9 cellular contexts compared by ENCODE assay signal in genomic region chr15:58077427-58077826, GRCh38. TPM values are rescaled to one million over a fixed set of nuclear protein-coding genes. Genes with fewer than 3 reads are reported as not detected.
DNase-seq lines count a peak whose midpoint lies in the region; ATAC-seq and TF ChIP-seq lines count a peak whose summit lies in the region.
"Had no signal": no experiment of that assay in that cellular context is flagged by ENCODE, and none has a peak within 500 bp of the region (broad histone marks: within the 10 kb centered on the region; RNA-seq: fewer than 3 reads in every experiment).

No MANE protein-coding gene starts in this region.

- TF ChIP-seq POLR2A in gastroesophageal sphincter (IDR thresholded peaks at IDR 0.05) = no peak

- H3K27me3 ChIP-seq in neural progenitor cell (no peaks in the 10 kb centered on the region), gastroesophageal sphincter (no peaks in the 10 kb centered on the region)

- H3K4me3 Mint-ChIP-seq in neural progenitor cell = no peak overlapping the region

- no peaks in the 10 kb centered on the region for H3K27me3 Mint-ChIP-seq in neural progenitor cell (ENCODE audit: insufficient read depth, low read depth)

- H3K36me3 ChIP-seq in neural progenitor cell (no peaks in the 10 kb centered on the region), gastroesophageal sphincter (no peaks in the 10 kb centered on the region)

- TF ChIP-seq EP300 in gastroesophageal sphincter (IDR thresholded peaks at IDR 0.05) = no peak

- H3K79me2 ChIP-seq in neural progenitor cell (ENCODE audit: low read depth) = no peaks in the 10 kb centered on the region

- H4K20me1 ChIP-seq in neural progenitor cell (ENCODE audit: low read depth) = no peaks in the 10 kb centered on the region

- H3K27ac ChIP-seq in neural progenitor cell = no peak overlapping the region
- H3K27ac ChIP-seq in gastroesophageal sphincter = no peak overlapping the region

- no peak overlapping the region for H3K9ac ChIP-seq in neural progenitor cell

- no peak overlapping the region for H3K4me3 ChIP-seq in choroid plexus epithelial cell (ENCODE audit: low read depth, low read length)
- H3K4me3 ChIP-seq in neural progenitor cell = no peak overlapping the region
- H3K4me3 ChIP-seq in gastroesophageal sphincter = no peak overlapping the region

- TF ChIP-seq CTCF in choroid plexus epithelial cell (conservative IDR thresholded peaks at IDR 0.05; ENCODE audit: low read depth, low read length) (peak; percentile 50), neural progenitor cell (IDR thresholded peaks at IDR 0.05) (peak; percentile 56), gastroesophageal sphincter (IDR thresholded peaks at IDR 0.05) (no peak)

- peak; percentile 17 for DNase-seq in DMS153 (lab: John Stamatoyannopoulos, UW)
- DNase-seq in DMS153 treated with DMSO at 0.1 percent for 48 hours (lab: John Stamatoyannopoulos, UW; ENCODE audit: unreplicated experiment) = no peak
- peak; percentile 7 for DNase-seq in NCI-H1417 treated with DMSO at 0.1 percent for 48 hours (lab: John Stamatoyannopoulos, UW)
- DNase-seq in choroid plexus epithelial cell (ENCODE audit: low read depth) = peak; percentile 34
- peak; percentile 37 for DNase-seq in neural progenitor cell (ENCODE audit: low spot score)
- no peak for DNase-seq in AG08396 (ENCODE audit: low spot score)
- DNase-seq: stimulated activated CD4-positive, alpha-beta T cell treated with anti-CD3 and anti-CD28 coated beads, Interleukin-4, amount 100 ng/mL, for 24 hours had no signal

- no peak overlapping the region for H3K4me2 ChIP-seq in neural progenitor cell

- H3F3A ChIP-seq in neural progenitor cell (ENCODE audit: low read depth) = no peaks in the 10 kb centered on the region

- peak overlapping the region; percentile 71 for H2AFZ ChIP-seq in neural progenitor cell (replicated peaks)

- H3K27ac Mint-ChIP-seq in neural progenitor cell = no peak overlapping the region

- no peaks in the 10 kb centered on the region for H3K4me1 ChIP-seq in neural progenitor cell
- no peaks in the 10 kb centered on the region for H3K4me1 ChIP-seq in gastroesophageal sphincter

- WGBS in gastroesophageal sphincter (ENCODE audit: low coverage in 1 of 2), 2 donors = 14 to 27% methylated on average over 1 of the region's 1 CpG

- H3K9me3 ChIP-seq in neural progenitor cell (ENCODE audit: low read depth) (no peaks in the 10 kb centered on the region), gastroesophageal sphincter (no peaks in the 10 kb centered on the region)

- H3K36me3 Mint-ChIP-seq in neural progenitor cell = no peaks in the 10 kb centered on the region

- H3K4me1 Mint-ChIP-seq in neural progenitor cell = no peaks in the 10 kb centered on the region

- no peaks in the 10 kb centered on the region for H3K9me3 Mint-ChIP-seq in neural progenitor cell

- no peak for ATAC-seq in gastroesophageal sphincter
- no peak for ATAC-seq in HG03571 (IDR thresholded peaks at IDR 0.05; ENCODE audit: unreplicated experiment)

RNA-seq across cellular contexts. Expression of gene ALDH1A2, which starts 11.9 kb away (rescaled TPM):
- 30.8 and 52.5 TPM in 2 replicates for total RNA-seq in neural progenitor cell (ENCODE audit: low replicate concordance)
- 10 to 100 TPM in 2 of 4 donors, 1 to 10 TPM in 2; 5.5 to 41.5 (median 15.1) TPM for total RNA-seq in gastroesophageal sphincter

Comparison
In these comparisons a context has a peak if more than half of its experiments do, and no peak if none do; other contexts are left out.
1. DNase-seq: peak in DMS153 (single experiment), NCI-H1417 treated with DMSO at 0.1 percent for 48 hours (single experiment), choroid plexus epithelial cell (single experiment) and neural progenitor cell (single experiment); none in DMS153 treated with DMSO at 0.1 percent for 48 hours (single experiment) and AG08396 (single experiment).
2. CTCF ChIP-seq: peak in choroid plexus epithelial cell (single experiment) and neural progenitor cell (single experiment); none in gastroesophageal sphincter (0 of 4).